ENCODE assay signal across 8 cellular contexts in the genomic region with DNA sequence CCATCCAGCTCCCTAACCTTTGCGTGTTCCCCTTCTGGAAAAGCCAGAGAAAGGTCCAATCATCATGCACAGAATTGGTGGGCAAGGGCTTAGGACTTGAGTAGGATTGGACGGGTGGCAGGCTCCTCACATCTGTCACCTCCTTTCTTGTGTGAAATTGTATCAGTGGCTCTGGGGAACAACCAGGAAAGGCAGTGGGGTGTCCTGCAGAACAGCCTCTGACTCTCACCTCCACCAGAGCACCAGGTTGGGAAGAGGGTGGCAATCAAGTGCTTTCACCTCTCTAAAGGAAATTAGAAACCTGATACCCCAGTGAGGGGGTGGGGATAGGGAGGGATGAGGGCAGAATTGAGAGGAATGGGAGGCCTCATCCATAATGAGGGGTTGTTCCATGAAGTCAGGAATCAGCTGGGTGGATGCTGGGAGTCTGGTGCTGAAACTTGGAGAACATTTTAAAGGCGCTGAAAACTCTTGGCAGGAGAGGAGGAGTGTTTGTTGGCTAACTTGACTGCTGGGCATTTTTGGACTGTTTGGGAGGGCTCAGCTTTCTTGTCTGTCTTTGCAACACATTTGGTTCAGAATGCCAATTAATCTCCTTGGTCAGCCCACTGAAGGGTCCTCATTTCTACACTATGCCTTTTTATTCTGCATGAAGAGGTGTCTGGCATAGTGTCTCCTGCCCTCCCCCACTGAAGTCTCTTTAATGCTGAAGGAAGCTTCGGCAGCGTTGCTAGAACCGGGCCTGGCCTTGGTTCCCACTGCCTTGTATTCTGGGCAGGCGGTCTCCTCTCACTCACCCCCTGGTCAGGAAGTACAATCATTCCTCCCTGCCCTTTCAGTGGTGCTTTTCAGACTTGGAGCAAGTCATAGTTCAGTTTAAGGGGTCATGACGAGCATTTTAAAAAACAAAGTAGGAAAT. TPM values are rescaled to one million over a fixed set of nuclear protein-coding genes. Genes with fewer than 3 reads are reported as not detected.
A peak's percentile ranks its signal among the peaks of the same experiment; 100 is the strongest.
DNase-seq lines count a peak whose midpoint lies in the region; ATAC-seq and TF ChIP-seq lines count a peak whose summit lies in the region.

No MANE protein-coding gene starts in this region.

- peak overlapping the region; percentile 16 to 56 for H3K4me3 ChIP-seq in vagina
- no peak overlapping the region for H3K4me3 ChIP-seq in mucosa of descending colon

- ATAC-seq in mucosa of descending colon: no peak
- no peak for ATAC-seq in HG03097 (IDR thresholded peaks at IDR 0.05; ENCODE audit: low FRiP score, unreplicated experiment)

- H3K9me3 ChIP-seq in vagina (no peaks in the 10 kb centered on the region), mucosa of descending colon (no peaks in the 10 kb centered on the region)

- peak overlapping the region; percentile 86 to 98 (median 92) for H3K4me3 Mint-ChIP-seq in brain
- H3K4me3 Mint-ChIP-seq in CD14-positive monocyte: peak overlapping the region in 1 of 2 donors; percentile 43

- peaks cover 46% of the 10 kb centered on the region for H3K4me1 Mint-ChIP-seq in brain
- H3K4me1 Mint-ChIP-seq in CD14-positive monocyte: peaks cover 50% of the 10 kb centered on the region

- H3K27ac ChIP-seq in layer of hippocampus (ENCODE audit: low read depth, low read length) (peak overlapping the region; percentile 74), vagina (peak overlapping the region; percentile 79)

- TF ChIP-seq CTCF in brain (conservative IDR thresholded peaks at IDR 0.05): no peak
- TF ChIP-seq CTCF in vagina (IDR thresholded peaks at IDR 0.05): no peak
- no peak for TF ChIP-seq CTCF in CD14-positive monocyte (IDR thresholded peaks at IDR 0.05)
- TF ChIP-seq CTCF in mucosa of descending colon (IDR thresholded peaks at IDR 0.05): no peak

- peaks cover 8% of the 10 kb centered on the region for H3K27me3 Mint-ChIP-seq in brain
- peaks cover 2 to 17% (median 10%) of the 10 kb centered on the region in 3 donors for H3K27me3 Mint-ChIP-seq in CD14-positive monocyte (ENCODE audit: low read depth in 3 of 3)

- H3K36me3 ChIP-seq in vagina (no peaks in the 10 kb centered on the region), mucosa of descending colon (ENCODE audit: low read depth) (no peaks in the 10 kb centered on the region)

- H3K36me3 Mint-ChIP-seq in brain (peaks cover 14% of the 10 kb centered on the region), CD14-positive monocyte (no peaks in the 10 kb centered on the region)

- TF ChIP-seq POLR2A in vagina (IDR thresholded peaks at IDR 0.05): no peak

- H3K9me3 Mint-ChIP-seq in brain: no peaks in the 10 kb centered on the region
- H3K9me3 Mint-ChIP-seq in CD14-positive monocyte: peaks cover 0 to 3% (median 0%) of the 10 kb centered on the region in 7 donors

- intact Hi-C loops in vagina (cut with DNase I): loop anchor here (2.0 kb wide), 1 partner anchor 67 kb away; no protein-coding TSS in a partner anchor
- intact Hi-C loops in CD14-positive monocyte (cut with micrococcal nuclease): no loop called here
- intact Hi-C loops in mucosa of descending colon (cut with DNase I, micrococcal nuclease): no loop called here

- H3K4me1 ChIP-seq in vagina (peaks cover 39% of the 10 kb centered on the region), mucosa of descending colon (ENCODE audit: low read depth) (peaks cover 12% of the 10 kb centered on the region)

- peak overlapping the region; percentile 94 to 100 (median 98) for H3K27ac Mint-ChIP-seq in brain
- peak overlapping the region in 1 of 7 donors; percentile 58 for H3K27ac Mint-ChIP-seq in CD14-positive monocyte

- H3K27me3 ChIP-seq in layer of hippocampus (ENCODE audit: control insufficient read depth, insufficient read depth, low read length) (no peaks in the 10 kb centered on the region), vagina (no peaks in the 10 kb centered on the region)

- peak; percentile 38 for DNase-seq in DMS79 (lab: John Stamatoyannopoulos, UW)
- peak; percentile 33 for DNase-seq in NCI-H1694 treated with DMSO at 0.1 percent for 48 hours (lab: John Stamatoyannopoulos, UW)
- peak in 1 of 2 donors; percentile 67 for DNase-seq in vagina (ENCODE audit: extremely low spot score in 2 of 2)
- no peak for DNase-seq in CD14-positive monocyte (ENCODE audit: low spot score)
- DNase-seq in mucosa of descending colon: no peak

RNA-seq across cellular contexts. Expression of gene PHGDH, which starts 2.1 kb away (rescaled TPM):
- polyA plus RNA-seq in brain (ENCODE audit: insufficient read depth, low read depth, low replicate concordance): 363 TPM
- total RNA-seq in vagina: 92.6 TPM
- under 1 TPM; 0.20 to 0.44 TPM for polyA plus RNA-seq in CD14-positive monocyte
- 10 to 100 TPM in 2 of 3 donors, 1 to 10 TPM in 1; 3.3 to 32.9 (median 13.2) TPM for total RNA-seq in mucosa of descending colon

RNA-seq across cellular contexts. Expression of gene HMGCS2, which starts 54.9 kb away (rescaled TPM):
- polyA plus RNA-seq in brain (ENCODE audit: insufficient read depth, low read depth, low replicate concordance): not detected
- total RNA-seq in vagina: 22.8 TPM
- not detected for polyA plus RNA-seq in CD14-positive monocyte
- 100 to 1,000 TPM; 135 to 592 (median 270) TPM for total RNA-seq in mucosa of descending colon

Comparison
In these comparisons a context has a peak if more than half of its experiments do, and no peak if none do; other contexts are left out.
1. DNase-seq: peak in DMS79 (single experiment) and NCI-H1694 treated with DMSO at 0.1 percent for 48 hours (single experiment); none in CD14-positive monocyte (single experiment) and mucosa of descending colon (0 of 3).